Comparison of ENCODE assay signal across 22 cellular contexts in genomic region chr16:89270666-89271345, GRCh38. TPM values are rescaled to one million over a fixed set of nuclear protein-coding genes. Genes with fewer than 3 reads are reported as not detected.
DNase-seq lines count a peak whose midpoint lies in the region; ATAC-seq, FAIRE-seq and TF ChIP-seq lines count a peak whose summit lies in the region.
"Had no signal": no experiment of that assay in that cellular context is flagged by ENCODE, and none has a peak within 500 bp of the region (broad histone marks: within the 10 kb centered on the region; RNA-seq: fewer than 3 reads in every experiment).

No MANE protein-coding gene starts in this region.

- DNase-seq in AG04450 (ENCODE audit: low read depth, low spot score), result no peak
- DNase-seq in GM23338 (ENCODE audit: low spot score), result no peak
- no peak for DNase-seq in K562 (ENCODE audit: extremely low read depth in 1 of 4, low spot score in 3 of 4)
- no peak for DNase-seq in neuronal stem cell (ENCODE audit: low spot score)
- DNase-seq in brain microvascular endothelial cell, result no peak
- no peak for DNase-seq in retina
- DNase-seq: ACHN, AML-193, DMS79 treated with DMSO at 0.1 percent for 48 hours, HCEC 1CT, MM.1S, NCI-H1092 treated with DMSO at 0.1 percent for 48 hours, NCI-H146, NCI-H2029 treated with DMSO at 0.1 percent for 48 hours, NCI-H2171 treated with DMSO at 0.1 percent for 48 hours, NCI-H446, NCI-H69, SHP77 treated with DMSO at 0.1 percent for 48 hours, SK-N-SH had no signal

- TF ChIP-seq POLR2A in K562 (conservative IDR thresholded peaks at IDR 0.05), result no peak

- H3K4me1 Mint-ChIP-seq in GM23338, result no peaks in the 10 kb centered on the region; the same call in 2 of the 3 replicates

- peaks cover 11% of the 10 kb centered on the region; the same call in 1 of the 2 replicates for H3F3A ChIP-seq in GM23338 (replicated peaks; ENCODE audit: low read depth)

- TF ChIP-seq CTCF in AG04450 (IDR thresholded peaks at IDR 0.05; ENCODE audit: low read depth, low read length), result no peak
- TF ChIP-seq CTCF in GM23338 (conservative IDR thresholded peaks at IDR 0.05; ENCODE audit: low read depth in 2 of 2), result no peak
- no peak for TF ChIP-seq CTCF in K562 (IDR thresholded peaks at IDR 0.05 in 2 of 3, conservative IDR thresholded peaks at IDR 0.05 in 1 of 3; ENCODE audit: insufficient read depth in 2 of 3, low read depth in 1 of 3, low read length in 3 of 3)
- no peak for TF ChIP-seq CTCF in brain microvascular endothelial cell (IDR thresholded peaks at IDR 0.05; ENCODE audit: low read depth, low read length, missing control alignments)

- peaks cover 9% of the 10 kb centered on the region for H3K79me1 ChIP-seq in neuronal stem cell (ENCODE audit: low read depth, low read length)

- H3K27me3 ChIP-seq in AG04450 (ENCODE audit: control insufficient read depth, insufficient read depth, low read length), result no peaks in the 10 kb centered on the region
- H3K27me3 ChIP-seq in GM23338 (ENCODE audit: insufficient read depth), result no peaks in the 10 kb centered on the region
- H3K27me3 ChIP-seq in K562 (ENCODE audit: control insufficient read depth in 2 of 2, insufficient read depth in 2 of 2, low read length in 2 of 2), result no peaks in the 10 kb centered on the region
- H3K27me3 ChIP-seq in neuronal stem cell (ENCODE audit: control insufficient read depth in 3 of 3, insufficient read depth in 3 of 3, low read depth in 1 of 3, low read length in 3 of 3), result no peaks in the 10 kb centered on the region
- H3K27me3 ChIP-seq in brain microvascular endothelial cell (replicated peaks), result no peaks in the 10 kb centered on the region

- CTCF ChIA-PET in AG04450 (lab: Charles Lee), result interaction anchor here (3.5 kb wide), 1 partner anchor 18 kb away, joined by 11 read pairs; no protein-coding TSS in a partner anchor
- CTCF ChIA-PET in K562 (lab: Yijun Ruan, JAX; ENCODE audit: low intra/inter-chr PET ratio), result no interaction called here

- peak overlapping the region; percentile 77; the same call in 1 of the 2 replicates for H3K27ac Mint-ChIP-seq in GM23338

- in situ Hi-C loops in K562 (cut with MboI) (no loop called here), brain microvascular endothelial cell (cut with HindIII; ENCODE audit: low pct_ligation_motif_present, low sequenced_read_pairs) (no loop called here)

- no peak overlapping the region for H4K8ac ChIP-seq in neuronal stem cell (ENCODE audit: low read depth, low read length)

- intact Hi-C loops in K562 (cut with micrococcal nuclease), result no loop called here

- FAIRE-seq in K562 (lab: Jason Lieb, UNC), result no peak
- FAIRE-seq: HTR-8/SVneo, RCC 7860 had no signal

- H4K20me1 ChIP-seq in GM23338 (replicated peaks; ENCODE audit: insufficient read depth) (peaks cover 20% of the 10 kb centered on the region), K562 (replicated peaks; ENCODE audit: control insufficient read depth, insufficient read depth, low read length) (no peaks in the 10 kb centered on the region)

- H2BK15ac ChIP-seq in neuronal stem cell (ENCODE audit: low read length), result no peak overlapping the region

- no peak overlapping the region for H2AFZ ChIP-seq in GM23338
- H2AFZ ChIP-seq in K562 (ENCODE audit: low read depth, low read length), result no peak overlapping the region
- H2AFZ ChIP-seq in neuronal stem cell (ENCODE audit: low read length), result no peak overlapping the region

- H3K23ac ChIP-seq in neuronal stem cell (ENCODE audit: low read depth, low read length, poor library complexity), result no peak overlapping the region

- no peak overlapping the region for H4K91ac ChIP-seq in neuronal stem cell (ENCODE audit: low read depth, low read length, poor library complexity)

- H3K9me1 ChIP-seq in K562 (ENCODE audit: control insufficient read depth, insufficient read depth, low read length), result no peaks in the 10 kb centered on the region

- peaks cover 79% of the 10 kb centered on the region for H3K36me3 Mint-ChIP-seq in GM23338 (ENCODE audit: low read depth)

- H3K9ac ChIP-seq in K562 (ENCODE audit: insufficient read depth in 1 of 2, low read depth in 2 of 2, low read length in 2 of 2), result no peak overlapping the region
- H3K9ac ChIP-seq in neuronal stem cell (ENCODE audit: low read depth, low read length, poor library complexity), result peak overlapping the region; percentile 27
- H3K9ac ChIP-seq: SK-N-SH had no signal

- H3K4me2 ChIP-seq in GM23338, result no peak overlapping the region
- no peak overlapping the region for H3K4me2 ChIP-seq in K562 (ENCODE audit: insufficient read depth, low read length)
- H3K4me2 ChIP-seq in neuronal stem cell (ENCODE audit: insufficient read depth, low read length, poor library complexity, severe bottlenecking), result no peak overlapping the region
- H3K4me2 ChIP-seq: SK-N-SH had no signal

- H2BK5ac ChIP-seq in neuronal stem cell (ENCODE audit: low read length), result no peak overlapping the region

- no peak overlapping the region for H3K18ac ChIP-seq in neuronal stem cell (ENCODE audit: low read length)

- POLR2A ChIA-PET in AG04450 (lab: Yijun Ruan, JAX), result no interaction called here
- POLR2A ChIA-PET in K562 (lab: Yijun Ruan, JAX), result interaction anchor here (0.8 kb wide), 1 partner anchor 8 kb away, joined by 4 read pairs; no protein-coding TSS in a partner anchor

- H3K4me1 ChIP-seq in GM23338 (ENCODE audit: insufficient read depth) (no peaks in the 10 kb centered on the region), K562 (replicated peaks in 1 of 2; ENCODE audit: control insufficient read depth in 2 of 2, insufficient read depth in 2 of 2, low read length in 2 of 2) (peaks cover 0 to 21% of the 10 kb centered on the region in 2 experiments; a peak in 1 of 5 replicates), neuronal stem cell (ENCODE audit: control insufficient read depth in 2 of 2, insufficient read depth in 1 of 2, low read depth in 1 of 2, low read length in 2 of 2) (no peaks in the 10 kb centered on the region)

- BruUV-seq in K562 (replicated peaks; lab: Mats Ljungman, UMichigan), result no TSS peak

- no peak overlapping the region for H2AK5ac ChIP-seq in neuronal stem cell (ENCODE audit: low read depth, low read length)

- H3K9me3 ChIP-seq in AG04450 (ENCODE audit: control insufficient read depth, insufficient read depth, low read length) (peaks cover 3% of the 10 kb centered on the region; the same call in 1 of the 2 replicates), K562 (replicated peaks; ENCODE audit: control insufficient read depth, insufficient read depth, low read depth, low read length) (no peaks in the 10 kb centered on the region), neuronal stem cell (replicated peaks in 1 of 2; ENCODE audit: control insufficient read depth in 2 of 2, insufficient read depth in 1 of 2, low read depth in 1 of 2, low read length in 2 of 2) (no peaks in the 10 kb centered on the region)
- H3K9me3 ChIP-seq: SK-N-SH had no signal

- TF ChIP-seq RAD21 in K562 (CRISPR knock-in tag; conservative IDR thresholded peaks at IDR 0.05 in 1 of 2, IDR thresholded peaks at IDR 0.05 in 1 of 2), result no peak

- H3K4ac ChIP-seq in neuronal stem cell (ENCODE audit: low read length), result no peak overlapping the region

- H3K79me2 ChIP-seq in GM23338 (replicated peaks; ENCODE audit: insufficient read depth) (peaks cover 10% of the 10 kb centered on the region; the same call in 1 of the 2 replicates), K562 (ENCODE audit: control insufficient read depth, insufficient read depth, low read length) (no peaks in the 10 kb centered on the region; the same call in 1 of the 3 replicates)

- H3K27ac ChIP-seq in AG04450 (ENCODE audit: low read depth, low read length) (peak overlapping the region; percentile 39), GM23338 (ENCODE audit: low read depth) (no peak overlapping the region), K562 (ENCODE audit: extremely low read depth, low read depth, low read length) (no peak overlapping the region), neuronal stem cell (replicated peaks; ENCODE audit: low read length) (no peak overlapping the region), brain microvascular endothelial cell (no peak overlapping the region)

- no peak overlapping the region for H3K4me3 Mint-ChIP-seq in GM23338

- no peak overlapping the region for H2BK120ac ChIP-seq in neuronal stem cell (ENCODE audit: low read depth, low read length)

- H3K4me3 ChIP-seq in AG04450 (ENCODE audit: low read depth, low read length) (no peak overlapping the region), GM23338 (no peak overlapping the region), K562 (no peak overlapping the region), neuronal stem cell (ENCODE audit: low read length in 2 of 2) (no peak overlapping the region), brain microvascular endothelial cell (ENCODE audit: low read depth, low read length) (no peak overlapping the region)

- H3K36me3 ChIP-seq in GM23338 (ENCODE audit: insufficient read depth) (peaks cover 10% of the 10 kb centered on the region; the same call in 1 of the 2 replicates), K562 (ENCODE audit: control insufficient read depth, insufficient read depth, low read length) (peaks cover 84% of the 10 kb centered on the region), neuronal stem cell (replicated peaks in 1 of 2; ENCODE audit: control insufficient read depth in 2 of 2, insufficient read depth in 2 of 2, low read length in 2 of 2) (peaks cover 50 to 88% of the 10 kb centered on the region in 2 donors), brain microvascular endothelial cell (replicated peaks) (peaks cover 72% of the 10 kb centered on the region)

- peaks cover 7% of the 10 kb centered on the region for H3K27me3 Mint-ChIP-seq in GM23338 (ENCODE audit: insufficient read depth, low read depth, poor library complexity)

- no peak overlapping the region for H2BK12ac ChIP-seq in neuronal stem cell (ENCODE audit: low read length)

- ATAC-seq in GM23338, result no peak
- no peak for ATAC-seq in K562
- no peak for ATAC-seq in HG02870 (IDR thresholded peaks at IDR 0.05; ENCODE audit: unreplicated experiment)

- no peak overlapping the region for H3K14ac ChIP-seq in neuronal stem cell (ENCODE audit: low read length)

- no peaks in the 10 kb centered on the region for H3K9me2 ChIP-seq in GM23338 (ENCODE audit: insufficient read depth)
- H3K9me2 ChIP-seq: SK-N-SH had no signal

- no peak for TF ChIP-seq EP300 in K562 (IDR thresholded peaks at IDR 0.05; ENCODE audit: low read length)

- H3K9me3 Mint-ChIP-seq in GM23338, result no peaks in the 10 kb centered on the region

- WGBS in K562 (ENCODE audit: insufficient coverage, low coverage, missing lambda C conversion rate), result 97% methylated on average over 31 of the region's 32 CpGs
- no CpG with 5 or more reads among the region's 32 CpGs for WGBS in neuronal stem cell (ENCODE audit: extremely low coverage in 2 of 2, insufficient read length in 2 of 2, insufficient replicate concordance in 1 of 2), 2 donors

RNA-seq across cellular contexts. Expression of gene ZNF778, which starts 53.3 kb away (rescaled TPM):
- polyA plus RNA-seq in AG04450 (2011; rRNA removed) (11.3 and 13.1 TPM in 2 replicates), GM23338 (2016; fragmentation: Nextera tagmentation; extraction: Ambion mirVana) (5.4 and 7.9 TPM in 2 replicates), K562 (2011; rRNA removed) (6.9 and 9.7 TPM in 2 replicates), K562 (2014; fragmentation: Illumina TruSeq; extraction: Trizol) (7.4 and 7.5 TPM in 2 replicates), K562 (2014; fragmentation: Nextera tagmentation; extraction: Ambion mirVana) (under 1 TPM; 0.70 to 0.80 TPM), K562 (2014; rRNA removed) (33.9 and 60.6 TPM in 2 replicates)
- polyA minus RNA-seq in AG04450 (2011; rRNA and poly(A)+ RNA removed), result 11.8 and 22.6 TPM in 2 replicates
- total RNA-seq in GM23338 (2014; rRNA removed; shearing (Covaris generic)), result 18.1 and 43.4 TPM in 2 replicates
- 47.1 and 61.9 TPM in 2 replicates for total RNA-seq in K562 (2011; cell fraction: chromatin; rRNA removed; ENCODE audit: low replicate concordance)
- 22.5 and 24.7 TPM in 2 replicates for total RNA-seq in K562 (2011; cell fraction: nucleolus; rRNA removed)
- 21.5 and 25.0 TPM in 2 replicates for total RNA-seq in K562 (2011; cell fraction: nucleoplasm; rRNA removed)
- total RNA-seq in K562 (2014; rRNA removed) (18.3 and 26.8 TPM in 2 replicates), K562 (2014; rRNA removed; fragmentation: Illumina TruSeq; extraction: Trizol) (7.4 and 8.2 TPM in 2 replicates), K562 (2015; rRNA removed; fragmentation: Illumina TruSeq; extraction: Trizol) (6.4 and 7.5 TPM in 2 replicates), K562 (2021) (12.4 and 14.3 TPM in 2 replicates)
- polyA plus RNA-seq in K562 (2011; cell fraction: cytosol; rRNA removed), result 5.1 and 5.2 TPM in 2 replicates
- 12.6 and 18.5 TPM in 2 replicates for polyA plus RNA-seq in K562 (2011; cell fraction: nucleus; rRNA removed)
- polyA plus RNA-seq in K562 (2012), result 6.3 and 7.9 TPM in 2 replicates
- 16.9 and 19.1 TPM in 2 replicates for polyA minus RNA-seq in K562 (2011; rRNA and poly(A)+ RNA removed)
- polyA minus RNA-seq in K562 (2011; cell fraction: cytosol; rRNA and poly(A)+ RNA removed), result 7.0 and 9.8 TPM in 2 replicates
- polyA minus RNA-seq in K562 (2011; cell fraction: nucleus; rRNA and poly(A)+ RNA removed), result 9.3 and 12.1 TPM in 2 replicates
- polyA plus RNA-seq in neuronal stem cell (2013, experiment 1 of 2), result 7.7 TPM
- 8.7 TPM for polyA plus RNA-seq in neuronal stem cell (2013, experiment 2 of 2)
